In the genomic region with DNA sequence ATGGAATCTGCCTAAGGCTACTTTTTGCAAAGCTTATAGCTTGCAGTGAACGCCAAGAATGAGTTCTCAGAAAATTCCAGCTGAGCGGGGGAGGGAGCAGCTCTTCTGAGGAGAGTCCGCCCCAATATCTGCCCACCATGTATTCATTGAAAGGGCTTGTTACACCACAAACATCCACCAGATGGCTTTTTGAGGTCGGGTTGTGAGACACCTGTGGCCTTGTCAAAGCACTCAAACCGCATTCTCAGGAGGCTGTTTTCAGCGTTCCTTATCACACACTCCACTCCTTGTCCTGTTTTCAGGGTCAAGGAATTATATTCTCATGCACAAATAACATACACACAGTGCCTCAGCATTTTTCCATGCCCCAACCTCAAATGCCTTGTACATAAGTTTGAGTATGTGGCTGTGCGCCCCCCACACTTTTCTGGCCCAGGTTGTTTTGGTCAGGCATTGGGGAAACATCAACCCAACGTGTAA, we compare ENCODE assay signal across 8 cellular contexts. TPM values are rescaled to one million over a fixed set of nuclear protein-coding genes. Genes with fewer than 3 reads are reported as not detected.
A peak's percentile ranks its signal among the peaks of the same experiment; 100 is the strongest.
DNase-seq lines count a peak whose midpoint lies in the region; ATAC-seq and TF ChIP-seq lines count a peak whose summit lies in the region.

No MANE protein-coding gene starts in this region.

- peaks cover 10% of the 10 kb centered on the region for H3K27me3 Mint-ChIP-seq in activated T-cell treated with anti-CD3 and anti-CD28 coated beads, Interleukin-2, amount 50 U/mL, for 72 hours (ENCODE audit: low read depth)

- intact Hi-C loops in OCI-LY7 (cut with micrococcal nuclease; ENCODE audit: unreplicated experiment): loop anchor here (1.0 kb wide), 2 partner anchors 321 to 415 kb away; no protein-coding TSS in a partner anchor

- H4K20me1 ChIP-seq in OCI-LY7 (ENCODE audit: insufficient read depth, low read length) (no peaks in the 10 kb centered on the region), osteoblast (ENCODE audit: insufficient read depth, low read length) (no peaks in the 10 kb centered on the region)

- H3K9me3 Mint-ChIP-seq in activated T-cell treated with anti-CD3 and anti-CD28 coated beads, Interleukin-2, amount 50 U/mL, for 72 hours: no peaks in the 10 kb centered on the region

- CTCF ChIA-PET in OCI-LY7 (lab: Charles Lee; ENCODE audit: unreplicated experiment): interaction anchor here (0.5 kb wide), 1 partner anchor 277 kb away, joined by 3 read pairs; no protein-coding TSS in a partner anchor

- H3K9me3 ChIP-seq in OCI-LY7 (ENCODE audit: low read length): no peaks in the 10 kb centered on the region
- no peaks in the 10 kb centered on the region for H3K9me3 ChIP-seq in osteoblast (ENCODE audit: low read depth, low read length)

- H3K4me3 ChIP-seq in OCI-LY7 (ENCODE audit: low read depth, low read length, poor library complexity, severe bottlenecking) (no peak overlapping the region), osteoblast (ENCODE audit: insufficient read depth, low read length) (no peak overlapping the region)

- no peak overlapping the region for H3K4me3 Mint-ChIP-seq in activated T-cell treated with anti-CD3 and anti-CD28 coated beads, Interleukin-2, amount 50 U/mL, for 72 hours

- H3K4me1 ChIP-seq in OCI-LY7 (ENCODE audit: insufficient read depth, low read length, poor library complexity, severe bottlenecking): no peaks in the 10 kb centered on the region
- peaks cover 3% of the 10 kb centered on the region for H3K4me1 ChIP-seq in osteoblast (ENCODE audit: insufficient read depth, low read length)

- ATAC-seq in HG03442 (IDR thresholded peaks at IDR 0.05; ENCODE audit: unreplicated experiment) (peak; percentile 64), GM21367 (IDR thresholded peaks at IDR 0.05; ENCODE audit: unreplicated experiment) (no peak)
- peak; percentile 81 to 87 for ATAC-seq in activated T-cell treated with anti-CD3 and anti-CD28 coated beads, Interleukin-2, amount 50 U/mL, for 72 hours (replicated peaks in 1 of 2)

- peak; percentile 77 for DNase-seq in SIG-M5 treated with dmso at 0.1 percent for 504 hours (lab: John Stamatoyannopoulos, UW; ENCODE audit: unreplicated experiment)
- DNase-seq in SIG-M5 (lab: John Stamatoyannopoulos, UW): no peak
- peak; percentile 60 for DNase-seq in OCI-LY7 (ENCODE audit: low spot score)
- peak; percentile 59 to 65 for DNase-seq in activated T-cell treated with anti-CD3 and anti-CD28 coated beads, Interleukin-2, amount 50 U/mL, for 72 hours
- DNase-seq in fibroblast of the conjunctiva (ENCODE audit: low read depth): peak; percentile 38
- no peak for DNase-seq in osteoblast (ENCODE audit: insufficient read length, low spot score, missing footprints)

- POLR2A ChIA-PET in OCI-LY7 (lab: Charles Lee): interaction anchor here (1.5 to 1.9 kb wide), 2 partner anchors 9 to 10 kb away, joined by 3 to 8 read pairs; no protein-coding TSS in a partner anchor

- no peak overlapping the region for H3K27ac ChIP-seq in OCI-LY7 (ENCODE audit: low read depth, low read length, poor library complexity, severe bottlenecking)
- H3K27ac ChIP-seq in osteoblast (ENCODE audit: low read depth, low read length): no peak overlapping the region

- no TSS peak for BruUV-seq in OCI-LY7 (replicated peaks; lab: Mats Ljungman, UMichigan)

- H3K4me2 ChIP-seq in OCI-LY7 (ENCODE audit: low read length) (no peak overlapping the region), osteoblast (ENCODE audit: insufficient read depth, low read length) (no peak overlapping the region)

- no peaks in the 10 kb centered on the region for H3K36me3 Mint-ChIP-seq in activated T-cell treated with anti-CD3 and anti-CD28 coated beads, Interleukin-2, amount 50 U/mL, for 72 hours (ENCODE audit: insufficient read depth in 2 of 2)

- H3K27me3 ChIP-seq in osteoblast (ENCODE audit: insufficient read depth, low read length): peaks cover 5% of the 10 kb centered on the region

- H3K36me3 ChIP-seq in OCI-LY7 (ENCODE audit: insufficient read depth, low read length) (no peaks in the 10 kb centered on the region), osteoblast (ENCODE audit: insufficient read depth, low read length) (no peaks in the 10 kb centered on the region)

- H3K79me2 ChIP-seq in OCI-LY7 (ENCODE audit: insufficient read depth, low read depth, low read length) (no peaks in the 10 kb centered on the region), osteoblast (ENCODE audit: insufficient read depth, low read length) (no peaks in the 10 kb centered on the region)

- H3K9me2 ChIP-seq in OCI-LY7 (ENCODE audit: insufficient read depth, low read length): no peaks in the 10 kb centered on the region

- no peak overlapping the region for H3K27ac Mint-ChIP-seq in activated T-cell treated with anti-CD3 and anti-CD28 coated beads, Interleukin-2, amount 50 U/mL, for 72 hours

- H2AFZ ChIP-seq in OCI-LY7 (ENCODE audit: low read length) (no peak overlapping the region), osteoblast (ENCODE audit: low read length) (no peak overlapping the region)

- peak; percentile 77 for TF ChIP-seq CTCF in OCI-LY7 (conservative IDR thresholded peaks at IDR 0.05; ENCODE audit: low read length)
- TF ChIP-seq CTCF in osteoblast (IDR thresholded peaks at IDR 0.05; ENCODE audit: extremely low read depth, low read depth, low read length): peak; percentile 60

- peaks cover 28% of the 10 kb centered on the region for H3K4me1 Mint-ChIP-seq in activated T-cell treated with anti-CD3 and anti-CD28 coated beads, Interleukin-2, amount 50 U/mL, for 72 hours (ENCODE audit: low read depth)

RNA-seq across cellular contexts. Expression of a gene that starts 3.9 kb away (rescaled TPM):
- not detected in 2 replicates for total RNA-seq in OCI-LY7 (2014; rRNA removed; shearing (Covaris generic))
- total RNA-seq in OCI-LY7 (2022) (not detected in 2 replicates), osteoblast (not detected in 2 replicates)
- total RNA-seq in activated T-cell treated with anti-CD3 and anti-CD28 coated beads, Interleukin-2, amount 50 U/mL, for 72 hours: 1 to 10 TPM; 2.6 to 7.4 TPM

RNA-seq across cellular contexts. Expression of a gene that starts 19.3 kb away (rescaled TPM):
- not detected in 2 replicates for total RNA-seq in OCI-LY7 (2014; rRNA removed; shearing (Covaris generic))
- total RNA-seq in OCI-LY7 (2022) (not detected in 2 replicates), osteoblast (not detected in 2 replicates)
- total RNA-seq in activated T-cell treated with anti-CD3 and anti-CD28 coated beads, Interleukin-2, amount 50 U/mL, for 72 hours: not detected

RNA-seq across cellular contexts. Expression of a gene that starts 31.7 kb away (rescaled TPM):
- 8.8 and 9.8 TPM in 2 replicates for total RNA-seq in OCI-LY7 (2014; rRNA removed; shearing (Covaris generic))
- total RNA-seq in OCI-LY7 (2022) (13.1 and 14.4 TPM in 2 replicates), osteoblast (14.5 and 17.7 TPM in 2 replicates)
- 1 to 10 TPM; 4.6 to 6.9 TPM for total RNA-seq in activated T-cell treated with anti-CD3 and anti-CD28 coated beads, Interleukin-2, amount 50 U/mL, for 72 hours

RNA-seq across cellular contexts. Expression of a gene that starts 33.7 kb away (rescaled TPM):
- total RNA-seq in OCI-LY7 (2014; rRNA removed; shearing (Covaris generic)): 13.1 and 16.2 TPM in 2 replicates
- total RNA-seq in OCI-LY7 (2022) (16.5 and 17.4 TPM in 2 replicates), osteoblast (8.0 and 8.3 TPM in 2 replicates)
- 10 to 100 TPM; 12.6 to 13.2 TPM for total RNA-seq in activated T-cell treated with anti-CD3 and anti-CD28 coated beads, Interleukin-2, amount 50 U/mL, for 72 hours

RNA-seq across cellular contexts. Expression of a gene that starts 52.2 kb away (rescaled TPM):
- total RNA-seq in OCI-LY7 (2014; rRNA removed; shearing (Covaris generic)): not detected in 2 replicates
- total RNA-seq in OCI-LY7 (2022) (not detected in 2 replicates), osteoblast (not detected in 2 replicates)
- total RNA-seq in activated T-cell treated with anti-CD3 and anti-CD28 coated beads, Interleukin-2, amount 50 U/mL, for 72 hours: under 1 TPM; 0.12 to 0.21 TPM

Comparison
In these comparisons a context has a peak if more than half of its experiments do, and no peak if none do; other contexts are left out.
1. DNase-seq: peak in SIG-M5 treated with dmso at 0.1 percent for 504 hours (single experiment), OCI-LY7 (single experiment), activated T-cell treated with anti-CD3 and anti-CD28 coated beads, Interleukin-2, amount 50 U/mL, for 72 hours (2 of 2) and fibroblast of the conjunctiva (single experiment); none in SIG-M5 (single experiment) and osteoblast (single experiment).